In genomic region chr12:30585877-30586276, GRCh38 we compare ENCODE assay signal across 11 cellular contexts.
"Had no signal": no experiment of that assay in that cellular context is flagged by ENCODE, and none has a peak within 500 bp of the region (broad histone marks: within the 10 kb centered on the region; RNA-seq: fewer than 3 reads in every experiment).

No MANE protein-coding gene starts in this region.

- H3K9me3 ChIP-seq: HAP-1 had no signal

- DNase-seq: GM23248, GOT3, H7, H9, HCEC 1CT, HFFc6 had no signal

- FAIRE-seq: H1, H54 had no signal

- H3K27ac Mint-ChIP-seq: GM23338, H9, HFFc6 had no signal

- H3K4me3 Mint-ChIP-seq: GM23338, H9, HFFc6 had no signal

- H3K36me3 ChIP-seq: HAP-1 had no signal

- H3K4me1 ChIP-seq: HAP-1 had no signal

- H3K9me3 Mint-ChIP-seq: HFFc6 had no signal

- ATAC-seq: GM23338, HCT116 had no signal

- H3K27ac ChIP-seq: GM23248 had no signal

- H3K4me3 ChIP-seq: GM23248, GM23338, HAP-1 had no signal
